ENCODE assay signal across 8 cellular contexts in genomic region chrX:111680988-111681779, GRCh38. TPM values are rescaled to one million over a fixed set of nuclear protein-coding genes. Genes with fewer than 3 reads are reported as not detected.
DNase-seq lines count a peak whose midpoint lies in the region; ATAC-seq and TF ChIP-seq lines count a peak whose summit lies in the region.

Gene ALG13, plus strand, starts transcription at chrX:111681170. Its CDS starts 49 bp downstream, at chrX:111681219.

- H3K27ac ChIP-seq in fibroblast of lung (ENCODE audit: insufficient read depth, low read length) = peak within 1 kb of the TSS; percentile 99
- peak within 1 kb of the TSS; percentile 98 for H3K27ac ChIP-seq in naive thymus-derived CD4-positive, alpha-beta T cell (ENCODE audit: low read depth, low read length)

- ATAC-seq in activated T-helper 17 cell treated with anti-CD3 and anti-CD28 coated beads, Interleukin-2, amount 50 U/mL, for 72 hours (replicated peaks) = peak; percentile 96
- ATAC-seq in naive thymus-derived CD4-positive, alpha-beta T cell = peak; percentile 93
- peak; percentile 94 to 97 for ATAC-seq in stimulated activated naive B cell treated with anti-CD40 and anti-IgM and Interleukin-4, amounts not matched to agents 10 μg/mL and 1 μg/mL and 100 μg/mL, for 72 hours (replicated peaks)

- peak; percentile 95 for DNase-seq in ELF-1 (ENCODE audit: low read depth, low spot score)
- DNase-seq in GOT3 (lab: John Stamatoyannopoulos, UW) = peak; percentile 37
- DNase-seq in RPMI8226 = peak; percentile 92
- DNase-seq in fibroblast of lung (ENCODE audit: low read depth in 2 of 2) = peak; percentile 86 to 93
- peak; percentile 70 to 94 (median 89) for DNase-seq in naive thymus-derived CD4-positive, alpha-beta T cell
- DNase-seq in stimulated activated naive B cell treated with anti-CD40 and anti-IgM and Interleukin-4, amounts not matched to agents 10 μg/mL and 1 μg/mL and 100 μg/mL, for 72 hours = peak; percentile 87

- no peaks in the 10 kb centered on the region for H4K20me1 ChIP-seq in fibroblast of lung (ENCODE audit: control insufficient read depth, extremely low read depth, insufficient read depth, low read length)

- H3K9me3 ChIP-seq in fibroblast of lung (ENCODE audit: control insufficient read depth, insufficient read depth, low read depth, low read length) = no peaks in the 10 kb centered on the region
- H3K9me3 ChIP-seq in naive thymus-derived CD4-positive, alpha-beta T cell (ENCODE audit: control insufficient read depth in 2 of 3, low read length in 3 of 3) = no peaks in the 10 kb centered on the region

- H3K27me3 Mint-ChIP-seq in activated T-helper 17 cell treated with anti-CD3 and anti-CD28 coated beads, Interleukin-2, amount 50 U/mL, for 72 hours = no peaks in the 10 kb centered on the region
- no peaks in the 10 kb centered on the region for H3K27me3 Mint-ChIP-seq in naive thymus-derived CD4-positive, alpha-beta T cell
- no peaks in the 10 kb centered on the region for H3K27me3 Mint-ChIP-seq in stimulated activated naive B cell treated with anti-CD40 and anti-IgM and Interleukin-4, amounts not matched to agents 10 μg/mL and 1 μg/mL and 100 μg/mL, for 72 hours

- H3K4me2 ChIP-seq in fibroblast of lung (ENCODE audit: extremely low read depth, insufficient read depth, low read length) = peak within 1 kb of the TSS; percentile 51

- H3K36me3 Mint-ChIP-seq in activated T-helper 17 cell treated with anti-CD3 and anti-CD28 coated beads, Interleukin-2, amount 50 U/mL, for 72 hours (ENCODE audit: low read depth) = peaks cover 51% of the 10 kb centered on the region
- H3K36me3 Mint-ChIP-seq in naive thymus-derived CD4-positive, alpha-beta T cell = peaks cover 4 to 20% (median 16%) of the 10 kb centered on the region in 5 donors
- peaks cover 12 to 17% of the 10 kb centered on the region in 2 donors for H3K36me3 Mint-ChIP-seq in stimulated activated naive B cell treated with anti-CD40 and anti-IgM and Interleukin-4, amounts not matched to agents 10 μg/mL and 1 μg/mL and 100 μg/mL, for 72 hours

- intact Hi-C loops in naive thymus-derived CD4-positive, alpha-beta T cell (cut with micrococcal nuclease) = loop anchor here (1.0 to 10.0 kb wide), 8 partner anchors 41 to 1948 kb away; partner anchors contain the start of genes ACSL4 (in 2 of the 2), TMEM164 (in 2 of the 2), AMMECR1 (in 1 of the 2) and AMOT (in 1 of the 2)

- CTCF ChIA-PET in naive thymus-derived CD4-positive, alpha-beta T cell (lab: Charles Lee) = interaction anchor here (0.9 kb wide), 1 partner anchor 963 kb away, joined by 3 read pairs; no protein-coding TSS in a partner anchor

- peak; percentile 50 for TF ChIP-seq CTCF in LNCAP (IDR thresholded peaks at IDR 0.05)
- TF ChIP-seq CTCF in fibroblast of lung (conservative IDR thresholded peaks at IDR 0.05 in 1 of 2, IDR thresholded peaks at IDR 0.05 in 1 of 2; ENCODE audit: low read depth in 1 of 2, low read length in 2 of 2) = peak; percentile 62 to 67

- no peaks in the 10 kb centered on the region for H3K27me3 ChIP-seq in fibroblast of lung (ENCODE audit: control insufficient read depth, insufficient read depth, low read length)
- H3K27me3 ChIP-seq in naive thymus-derived CD4-positive, alpha-beta T cell (ENCODE audit: control insufficient read depth in 2 of 2, insufficient read depth in 2 of 2, low read length in 2 of 2) = no peaks in the 10 kb centered on the region

- H3K4me1 Mint-ChIP-seq in activated T-helper 17 cell treated with anti-CD3 and anti-CD28 coated beads, Interleukin-2, amount 50 U/mL, for 72 hours = peaks cover 16% of the 10 kb centered on the region
- H3K4me1 Mint-ChIP-seq in naive thymus-derived CD4-positive, alpha-beta T cell = peaks cover 14 to 44% (median 32%) of the 10 kb centered on the region in 7 donors
- H3K4me1 Mint-ChIP-seq in stimulated activated naive B cell treated with anti-CD40 and anti-IgM and Interleukin-4, amounts not matched to agents 10 μg/mL and 1 μg/mL and 100 μg/mL, for 72 hours = peaks cover 10 to 23% of the 10 kb centered on the region in 2 donors

- H3K4me3 ChIP-seq in fibroblast of lung (replicated peaks in 1 of 4; ENCODE audit: control extremely low read depth in 1 of 4, insufficient read depth in 1 of 4, low read depth in 3 of 4, low read length in 4 of 4) = peak within 1 kb of the TSS; percentile 63 to 86 (median 72)
- peak within 1 kb of the TSS; percentile 57 for H3K4me3 ChIP-seq in naive thymus-derived CD4-positive, alpha-beta T cell (ENCODE audit: low read length)

- H2AFZ ChIP-seq in fibroblast of lung (ENCODE audit: low read length) = no peak within 1 kb of the TSS

- H3K79me2 ChIP-seq in fibroblast of lung (ENCODE audit: control insufficient read depth, insufficient read depth, low read length) = peaks cover 7% of the 10 kb centered on the region

- peak within 1 kb of the TSS; percentile 100 for H3K9ac ChIP-seq in fibroblast of lung (ENCODE audit: insufficient read depth, low read length)

- POLR2A ChIA-PET in naive thymus-derived CD4-positive, alpha-beta T cell (lab: Charles Lee) = interaction anchor here (1.0 to 1.2 kb wide), 3 partner anchors 9 to 999 kb away, joined by 3 to 5 read pairs (median 4); no protein-coding TSS in a partner anchor

- H3K4me3 Mint-ChIP-seq in activated T-helper 17 cell treated with anti-CD3 and anti-CD28 coated beads, Interleukin-2, amount 50 U/mL, for 72 hours = peak within 1 kb of the TSS; percentile 85
- H3K4me3 Mint-ChIP-seq in naive thymus-derived CD4-positive, alpha-beta T cell = peak within 1 kb of the TSS; percentile 87 to 94 (median 89)
- H3K4me3 Mint-ChIP-seq in stimulated activated naive B cell treated with anti-CD40 and anti-IgM and Interleukin-4, amounts not matched to agents 10 μg/mL and 1 μg/mL and 100 μg/mL, for 72 hours = peak within 1 kb of the TSS; percentile 89 to 97

- H3K9me3 Mint-ChIP-seq in activated T-helper 17 cell treated with anti-CD3 and anti-CD28 coated beads, Interleukin-2, amount 50 U/mL, for 72 hours = no peaks in the 10 kb centered on the region
- H3K9me3 Mint-ChIP-seq in naive thymus-derived CD4-positive, alpha-beta T cell = peaks cover 0 to 2% (median 0%) of the 10 kb centered on the region in 11 donors
- no peaks in the 10 kb centered on the region for H3K9me3 Mint-ChIP-seq in stimulated activated naive B cell treated with anti-CD40 and anti-IgM and Interleukin-4, amounts not matched to agents 10 μg/mL and 1 μg/mL and 100 μg/mL, for 72 hours

- peaks cover 3% of the 10 kb centered on the region for H3K36me3 ChIP-seq in fibroblast of lung (ENCODE audit: control insufficient read depth, insufficient read depth, low read length)
- H3K36me3 ChIP-seq in naive thymus-derived CD4-positive, alpha-beta T cell (ENCODE audit: control insufficient read depth in 2 of 3, insufficient read depth in 3 of 3, low read length in 3 of 3) = peaks cover 0 to 10% (median 0%) of the 10 kb centered on the region in 3 experiments

- H3K4me1 ChIP-seq in fibroblast of lung (ENCODE audit: control insufficient read depth, extremely low read depth, insufficient read depth, low read length) = no peaks in the 10 kb centered on the region
- H3K4me1 ChIP-seq in naive thymus-derived CD4-positive, alpha-beta T cell (ENCODE audit: control insufficient read depth in 2 of 2, insufficient read depth in 2 of 2, low read length in 2 of 2) = peaks cover 7 to 15% of the 10 kb centered on the region in 2 donors

- H3K27ac Mint-ChIP-seq in activated T-helper 17 cell treated with anti-CD3 and anti-CD28 coated beads, Interleukin-2, amount 50 U/mL, for 72 hours = peak within 1 kb of the TSS; percentile 95
- peak within 1 kb of the TSS; percentile 92 to 99 (median 98) for H3K27ac Mint-ChIP-seq in naive thymus-derived CD4-positive, alpha-beta T cell
- peak within 1 kb of the TSS; percentile 99 for H3K27ac Mint-ChIP-seq in stimulated activated naive B cell treated with anti-CD40 and anti-IgM and Interleukin-4, amounts not matched to agents 10 μg/mL and 1 μg/mL and 100 μg/mL, for 72 hours

RNA-seq across cellular contexts. Expression of gene ALG13, which starts in this region (rescaled TPM):
- 10 to 100 TPM; 49.0 to 83.1 TPM for total RNA-seq in activated T-helper 17 cell treated with anti-CD3 and anti-CD28 coated beads, Interleukin-2, amount 50 U/mL, for 72 hours
- total RNA-seq in fibroblast of lung = 38.0 and 56.1 TPM in 2 replicates
- polyA plus RNA-seq in fibroblast of lung = 55.2 and 67.3 TPM in 2 replicates
- 24.2 and 24.3 TPM in 2 replicates for polyA plus RNA-seq in fibroblast of lung (2012)
- polyA minus RNA-seq in fibroblast of lung (ENCODE audit: low replicate concordance) = 41.1 and 51.7 TPM in 2 replicates
- total RNA-seq in naive thymus-derived CD4-positive, alpha-beta T cell = 100 to 1,000 TPM in 1 of 5 experiments, 10 to 100 TPM in 4; 48.4 to 223 (median 92.3) TPM
- polyA plus RNA-seq in naive thymus-derived CD4-positive, alpha-beta T cell = 10 to 100 TPM; 49.0 to 56.9 TPM

Comparison
In these comparisons a context has a peak if more than half of its experiments do, and no peak if none do; other contexts are left out.
1. Peak in every context shown above with its lines: DNase-seq, ATAC-seq, H3K4me3 ChIP-seq and H3K27ac ChIP-seq.
2. DNase-seq: peak in every context shown above with its lines; median percentile 95 in ELF-1; 92 in RPMI8226; 90 in fibroblast of lung; 89 in naive thymus-derived CD4-positive, alpha-beta T cell; 87 in stimulated activated naive B cell treated with anti-CD40 and anti-IgM and Interleukin-4, amounts not matched to agents 10 μg/mL and 1 μg/mL and 100 μg/mL, for 72 hours; 37 in GOT3.